Comparison of ENCODE assay signal across 10 cellular contexts in the genomic region with DNA sequence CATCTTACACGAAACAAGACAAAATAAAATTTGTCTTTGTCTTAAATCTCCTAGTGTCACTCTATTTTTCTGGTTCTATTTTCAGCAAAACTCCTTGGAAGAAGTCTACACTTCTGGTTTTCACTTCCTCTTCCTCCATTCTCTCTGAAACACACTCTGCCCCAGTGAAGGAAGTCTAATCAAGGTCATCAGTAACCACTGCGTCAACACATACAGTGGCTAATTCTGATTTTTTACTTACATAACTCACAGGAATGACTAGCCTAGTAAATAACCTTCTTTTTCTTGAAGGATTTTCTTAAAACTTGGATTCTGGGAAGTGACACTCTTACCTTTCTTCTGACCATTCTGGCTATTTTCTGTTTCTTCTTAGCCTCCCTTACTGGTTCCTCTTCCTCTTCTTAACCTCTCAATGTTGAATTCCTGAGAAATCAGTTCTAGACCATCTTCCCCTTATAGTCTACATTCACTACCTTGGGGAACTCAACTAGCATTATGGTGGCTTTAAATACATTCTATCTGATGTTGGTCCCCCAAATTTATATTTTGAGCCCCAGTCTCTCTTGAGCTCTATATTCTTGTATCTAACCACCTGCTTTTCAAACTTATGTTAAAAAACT. TPM values are rescaled to one million over a fixed set of nuclear protein-coding genes. Genes with fewer than 3 reads are reported as not detected.
DNase-seq lines count a peak whose midpoint lies in the region; ATAC-seq and TF ChIP-seq lines count a peak whose summit lies in the region.
"Had no signal": no experiment of that assay in that cellular context is flagged by ENCODE, and none has a peak within 500 bp of the region (broad histone marks: within the 10 kb centered on the region; RNA-seq: fewer than 3 reads in every experiment).

No MANE protein-coding gene starts in this region.

- no peak overlapping the region for H3K4me3 ChIP-seq in HAP-1

- ATAC-seq in GM19467 (IDR thresholded peaks at IDR 0.05; ENCODE audit: unreplicated experiment) (peak; percentile 82), HG03196 (IDR thresholded peaks at IDR 0.05; ENCODE audit: unreplicated experiment) (peak; percentile 86)
- no peak for ATAC-seq in activated CD4-positive, alpha-beta T cell treated with anti-CD3 and anti-CD28 coated beads for 36 hours

- no peak overlapping the region for H3K4me3 Mint-ChIP-seq in nephron progenitor cell
- H3K4me3 Mint-ChIP-seq in activated CD4-positive, alpha-beta T cell treated with anti-CD3 and anti-CD28 coated beads for 36 hours, result no peak overlapping the region
- H3K4me3 Mint-ChIP-seq: IgD-negative memory B cell had no signal

- peak; percentile 26 for DNase-seq in GM10248 (ENCODE audit: extremely low spot score)
- DNase-seq in central memory CD4-positive, alpha-beta T cell, result peak; percentile 21
- no peak for DNase-seq in mesenteric fat pad (ENCODE audit: low spot score)
- DNase-seq in HAP-1 (ENCODE audit: low spot score in 2 of 2), result no peak
- no peak for DNase-seq in nephron progenitor cell
- no peak for DNase-seq in activated CD4-positive, alpha-beta T cell treated with anti-CD3 and anti-CD28 coated beads for 36 hours
- DNase-seq: DND-41 had no signal

- H3K36me3 Mint-ChIP-seq in nephron progenitor cell (ENCODE audit: low read depth), result peaks cover 3% of the 10 kb centered on the region
- no peaks in the 10 kb centered on the region for H3K36me3 Mint-ChIP-seq in activated CD4-positive, alpha-beta T cell treated with anti-CD3 and anti-CD28 coated beads for 36 hours (ENCODE audit: low read depth)

- H3K9me3 Mint-ChIP-seq in nephron progenitor cell, result no peaks in the 10 kb centered on the region
- no peaks in the 10 kb centered on the region for H3K9me3 Mint-ChIP-seq in activated CD4-positive, alpha-beta T cell treated with anti-CD3 and anti-CD28 coated beads for 36 hours (ENCODE audit: low read depth)
- H3K9me3 Mint-ChIP-seq: IgD-negative memory B cell had no signal

- POLR2A ChIA-PET in GM10248 (lab: Yijun Ruan, JAX), result no interaction called here
- POLR2A ChIA-PET in activated CD4-positive, alpha-beta T cell treated with anti-CD3 and anti-CD28 coated beads for 36 hours (lab: Charles Lee), result no interaction called here

- H3K27ac Mint-ChIP-seq in nephron progenitor cell, result no peak overlapping the region
- no peak overlapping the region for H3K27ac Mint-ChIP-seq in activated CD4-positive, alpha-beta T cell treated with anti-CD3 and anti-CD28 coated beads for 36 hours
- H3K27ac Mint-ChIP-seq: IgD-negative memory B cell had no signal

- TF ChIP-seq CTCF in GM10248 (IDR thresholded peaks at IDR 0.05; ENCODE audit: control extremely low read depth, extremely low read depth, low read depth, missing control alignments) (no peak), nephron progenitor cell (IDR thresholded peaks at IDR 0.05) (no peak)

- intact Hi-C loops in activated CD4-positive, alpha-beta T cell treated with anti-CD3 and anti-CD28 coated beads for 36 hours (cut with DNase I, micrococcal nuclease), result no loop called here

- in situ Hi-C loops in HAP-1 (cut with MboI; ENCODE audit: low sequenced_read_pairs), result no loop called here

- peaks cover 9% of the 10 kb centered on the region for H3K4me1 ChIP-seq in HAP-1

- CTCF ChIA-PET in GM10248 (lab: Yijun Ruan, JAX), result interaction anchor here (1.2 to 3.8 kb wide), 4 partner anchors 11 to 134 kb away, joined by 3 to 13 read pairs (median 4); no protein-coding TSS in a partner anchor
- CTCF ChIA-PET in activated CD4-positive, alpha-beta T cell treated with anti-CD3 and anti-CD28 coated beads for 36 hours (lab: Charles Lee), result interaction anchor here (1.5 kb wide), 1 partner anchor 33 kb away, joined by 3 read pairs; no protein-coding TSS in a partner anchor

- no peaks in the 10 kb centered on the region for H3K9me3 ChIP-seq in HAP-1

- no peaks in the 10 kb centered on the region for H3K27me3 ChIP-seq in HAP-1 (ENCODE audit: low read depth)

- no peaks in the 10 kb centered on the region; the same call in 1 of the 2 replicates for H3K36me3 ChIP-seq in HAP-1 (replicated peaks)

- no peaks in the 10 kb centered on the region for H3K27me3 Mint-ChIP-seq in nephron progenitor cell (ENCODE audit: low read depth, poor library complexity)
- H3K27me3 Mint-ChIP-seq in activated CD4-positive, alpha-beta T cell treated with anti-CD3 and anti-CD28 coated beads for 36 hours, result no peaks in the 10 kb centered on the region
- H3K27me3 Mint-ChIP-seq: IgD-negative memory B cell had no signal

- no peaks in the 10 kb centered on the region for H3K4me1 Mint-ChIP-seq in nephron progenitor cell
- H3K4me1 Mint-ChIP-seq in activated CD4-positive, alpha-beta T cell treated with anti-CD3 and anti-CD28 coated beads for 36 hours, result peaks cover 7% of the 10 kb centered on the region

RNA-seq across cellular contexts. Expression of a gene that starts 37.5 kb away (rescaled TPM):
- 46.4 TPM for total RNA-seq in mesenteric fat pad
- total RNA-seq in activated CD4-positive, alpha-beta T cell treated with anti-CD3 and anti-CD28 coated beads for 36 hours, result 10 to 100 TPM; 21.2 to 22.8 TPM

Comparison
In these comparisons a context has a peak if more than half of its experiments do, and no peak if none do; other contexts are left out.
1. DNase-seq: peak in GM10248 (single experiment) and central memory CD4-positive, alpha-beta T cell (single experiment); none in mesenteric fat pad (single experiment), HAP-1 (0 of 2), nephron progenitor cell (single experiment) and activated CD4-positive, alpha-beta T cell treated with anti-CD3 and anti-CD28 coated beads for 36 hours (single experiment).